1 cellular context compared by ENCODE assay signal in genomic region chrX:38561951-38562719, GRCh38.
TF ChIP-seq lines count a peak whose summit lies in the region.

No MANE protein-coding gene starts in this region.

TF ChIP-seq in HEK293, 187 proteins besides CTCF, POLR2A, EP300 and RAD21 (continued from another document and continues in another):
- TF ChIP-seq ZSCAN16 (tag by site-specific recombination; IDR thresholded peaks at IDR 0.05) (no peak), OSR2 (tag by site-specific recombination; IDR thresholded peaks at IDR 0.05) (no peak), MZF1 (tag by site-specific recombination; IDR thresholded peaks at IDR 0.05; ENCODE audit: borderline replicate concordance) (no peak), ZNF624 (tag by site-specific recombination; IDR thresholded peaks at IDR 0.05) (no peak), ZNF148 (tag by site-specific recombination; IDR thresholded peaks at IDR 0.05; ENCODE audit: borderline replicate concordance) (no peak), ZNF549 (tag by site-specific recombination; IDR thresholded peaks at IDR 0.05) (no peak), ZNF26 (tag by site-specific recombination; IDR thresholded peaks at IDR 0.05) (no peak), KLF8 (tag by site-specific recombination; IDR thresholded peaks at IDR 0.05) (no peak), ZXDB (tag by site-specific recombination; IDR thresholded peaks at IDR 0.05) (no peak), ZNF513 (tag by site-specific recombination; IDR thresholded peaks at IDR 0.05) (0 out of 2 replicates have a peak, but pooled peaks have one; percentile 24), ZNF354C (tag by site-specific recombination; IDR thresholded peaks at IDR 0.05; ENCODE audit: borderline replicate concordance, low read depth) (no peak), RBAK (tag by site-specific recombination; IDR thresholded peaks at IDR 0.05) (no peak), FEZF1 (tag by site-specific recombination; IDR thresholded peaks at IDR 0.05) (no peak), GFI1B (tag by site-specific recombination; IDR thresholded peaks at IDR 0.05) (no peak), ZFP3 (tag by site-specific recombination; IDR thresholded peaks at IDR 0.05; ENCODE audit: low read depth) (no peak), ZBTB48 (tag by site-specific recombination; IDR thresholded peaks at IDR 0.05) (no peak), ZNF704 (tag by site-specific recombination; IDR thresholded peaks at IDR 0.05) (no peak), ZNF324 (tag by site-specific recombination; IDR thresholded peaks at IDR 0.05) (0 out of 2 replicates have a peak, but pooled peaks have one; percentile 26), GLIS1 (tag by site-specific recombination; IDR thresholded peaks at IDR 0.05) (peak; percentile 54), ZNF18 (tag by site-specific recombination; IDR thresholded peaks at IDR 0.05) (no peak), KLF16 (tag by site-specific recombination; IDR thresholded peaks at IDR 0.05) (0 out of 2 replicates have a peak, but pooled peaks have one; percentile 37), SALL2 (tag by site-specific recombination; IDR thresholded peaks at IDR 0.05; ENCODE audit: borderline replicate concordance) (no peak), ZNF658 (tag by site-specific recombination; IDR thresholded peaks at IDR 0.05) (no peak), ZNF341 (tag by site-specific recombination; IDR thresholded peaks at IDR 0.05; ENCODE audit: low read depth) (no peak), ELK4 (IDR thresholded peaks at IDR 0.05; ENCODE audit: borderline replicate concordance, low read depth, low read length) (no peak), IKZF3 (tag by site-specific recombination; IDR thresholded peaks at IDR 0.05) (no peak), ZNF843 (tag by site-specific recombination; IDR thresholded peaks at IDR 0.05) (no peak), ZNF514 (tag by site-specific recombination; IDR thresholded peaks at IDR 0.05) (no peak), ZNF280D (tag by site-specific recombination; IDR thresholded peaks at IDR 0.05) (no peak), ZBTB6 (tag by site-specific recombination; IDR thresholded peaks at IDR 0.05) (no peak), YY2 (tag by site-specific recombination; IDR thresholded peaks at IDR 0.05) (no peak), ZNF335 (tag by site-specific recombination; conservative IDR thresholded peaks at IDR 0.05) (peak; percentile 55; the same call in 1 of the 2 replicates), BCL11B (tag by site-specific recombination; IDR thresholded peaks at IDR 0.05; ENCODE audit: low read depth) (no peak), ZNF561 (tag by site-specific recombination; IDR thresholded peaks at IDR 0.05; ENCODE audit: borderline replicate concordance) (no peak), ZBTB11 (tag by site-specific recombination; conservative IDR thresholded peaks at IDR 0.05; ENCODE audit: low read depth) (no peak), BCL6B (tag by site-specific recombination; IDR thresholded peaks at IDR 0.05) (no peak), ZNF398 (tag by site-specific recombination; IDR thresholded peaks at IDR 0.05) (peak; percentile 76; the same call in 1 of the 2 replicates), ZNF558 (tag by site-specific recombination; IDR thresholded peaks at IDR 0.05) (no peak), ZNF776 (tag by site-specific recombination; IDR thresholded peaks at IDR 0.05; ENCODE audit: borderline replicate concordance) (no peak)
